24 cellular contexts compared by ENCODE assay signal in genomic region chr20:60553095-60553494, GRCh38.
"Had no signal": no experiment of that assay in that cellular context is flagged by ENCODE, and none has a peak within 500 bp of the region (broad histone marks: within the 10 kb centered on the region; RNA-seq: fewer than 3 reads in every experiment).

No MANE protein-coding gene starts in this region.

- H3K9me3 ChIP-seq: left ventricle myocardium inferior, lower lobe of right lung, pancreas, suprapubic skin, tibial artery, upper lobe of left lung, uterus had no signal

- ATAC-seq: left cardiac atrium; lower lobe of right lung; natural killer cell treated with Interleukin-12 subunit alpha and Interleukin-12 subunit beta and Interleukin-15 and Interleukin-18, amount 100 ng/mL, for 72 hours; pancreas; right cardiac atrium; stimulated activated naive CD8-positive, alpha-beta T cell treated with anti-CD3 and anti-CD28 coated beads, Interleukin-15, Interleukin-2, amounts not matched to agents 100 U/mL and 50 U/mL, for 24 hours had no signal

- H3K4me3 ChIP-seq: hepatocyte, left ventricle myocardium inferior, lower lobe of right lung, pancreas, smooth muscle cell, suprapubic skin, tibial artery, upper lobe of left lung, uterus had no signal

- H3K79me2 ChIP-seq: hepatocyte had no signal

- H3K36me3 ChIP-seq: left ventricle myocardium inferior, lower lobe of right lung, pancreas, suprapubic skin, tibial artery, upper lobe of left lung, uterus had no signal

- H3K4me1 ChIP-seq: left ventricle myocardium inferior, lower lobe of right lung, pancreas, suprapubic skin, tibial artery, upper lobe of left lung, uterus had no signal

- DNase-seq: effector CD4-positive, alpha-beta T cell; endodermal cell; erythroblast; foreskin melanocyte; head of caudate nucleus; kidney; left cardiac atrium; left ventricle myocardium inferior; lower lobe of right lung; mesenchymal stem cell; midbrain; occipital lobe; pancreas; right cardiac atrium; stimulated activated CD4-positive, alpha-beta T cell treated with anti-CD3 and anti-CD28 coated beads, Interleukin-2, amount 100 ng/mL, for 48 hours; stimulated activated naive CD8-positive, alpha-beta T cell treated with anti-CD3 and anti-CD28 coated beads, Interleukin-15, Interleukin-2, amounts not matched to agents 100 U/mL and 50 U/mL, for 24 hours; tibial artery; upper lobe of left lung; uterus had no signal

- H3K27ac ChIP-seq: hepatocyte, left ventricle myocardium inferior, lower lobe of right lung, pancreas, suprapubic skin, tibial artery, upper lobe of left lung, uterus had no signal

- H3K27me3 ChIP-seq: tibial artery, upper lobe of left lung, uterus had no signal

- H2AFZ ChIP-seq: hepatocyte had no signal

- H3K4me2 ChIP-seq: hepatocyte, smooth muscle cell had no signal

- FAIRE-seq: endothelial cell of umbilical vein, kidney, pancreas had no signal
